In genomic region chr13:112732679-112733078, GRCh38 we compare ENCODE assay signal across 1 cellular context.
TF ChIP-seq lines count a peak whose summit lies in the region.

No MANE protein-coding gene starts in this region.

TF ChIP-seq in WTC11, 78 proteins besides CTCF, POLR2A, EP300 and RAD21 (continued from another document):
- TF ChIP-seq, protein P1, sequence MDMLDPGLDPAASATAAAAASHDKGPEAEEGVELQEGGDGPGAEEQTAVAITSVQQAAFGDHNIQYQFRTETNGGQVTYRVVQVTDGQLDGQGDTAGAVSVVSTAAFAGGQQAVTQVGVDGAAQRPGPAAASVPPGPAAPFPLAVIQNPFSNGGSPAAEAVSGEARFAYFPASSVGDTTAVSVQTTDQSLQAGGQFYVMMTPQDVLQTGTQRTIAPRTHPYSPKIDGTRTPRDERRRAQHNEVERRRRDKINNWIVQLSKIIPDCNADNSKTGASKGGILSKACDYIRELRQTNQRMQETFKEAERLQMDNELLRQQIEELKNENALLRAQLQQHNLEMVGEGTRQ (CRISPR knock-in tag; IDR thresholded peaks at IDR 0.05): no peak
